In the genomic region with DNA sequence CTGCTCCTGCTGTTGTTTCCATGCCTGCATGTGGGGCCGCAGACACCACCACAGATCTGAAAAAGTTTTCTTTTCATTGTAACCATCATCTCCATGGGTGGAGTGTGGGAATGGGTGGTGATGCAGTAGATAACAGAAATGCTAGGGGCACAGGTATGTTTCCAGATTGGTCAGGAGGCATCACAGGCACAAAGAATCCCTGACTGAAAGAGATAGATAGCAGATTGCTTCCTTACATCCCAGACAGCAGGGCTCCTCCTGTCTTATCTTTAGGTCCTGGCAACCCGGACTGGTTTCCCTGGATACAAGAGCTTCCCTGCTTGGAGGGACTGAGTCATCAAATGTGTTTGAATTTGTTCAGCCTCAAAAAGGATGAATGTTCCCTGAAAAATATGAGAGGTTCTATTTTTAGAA, we compare ENCODE assay signal across 12 cellular contexts.
DNase-seq lines count a peak whose midpoint lies in the region; ATAC-seq, FAIRE-seq and TF ChIP-seq lines count a peak whose summit lies in the region.
"Had no signal": no experiment of that assay in that cellular context is flagged by ENCODE, and none has a peak within 500 bp of the region (broad histone marks: within the 10 kb centered on the region; RNA-seq: fewer than 3 reads in every experiment).

No MANE protein-coding gene starts in this region.

- no peaks in the 10 kb centered on the region for H3K36me3 ChIP-seq in HUES48 (ENCODE audit: control insufficient read depth, insufficient read depth, low read length)
- H3K36me3 ChIP-seq: ascending aorta had no signal

- H3K27ac Mint-ChIP-seq in brain, result peak overlapping the region in 3 of 5 experiments; percentile 63 to 87 (median 84)
- H3K27ac Mint-ChIP-seq: naive thymus-derived CD8-positive, alpha-beta T cell had no signal

- H3K4me3 ChIP-seq in HUES48 (ENCODE audit: low read depth, low read length), result no peak overlapping the region
- H3K4me3 ChIP-seq: ascending aorta had no signal

- ATAC-seq in GM21447 (IDR thresholded peaks at IDR 0.05; ENCODE audit: unreplicated experiment), result no peak
- ATAC-seq: naive thymus-derived CD8-positive, alpha-beta T cell had no signal

- peak; percentile 93 for FAIRE-seq in islet of Langerhans (lab: Jason Lieb, UNC)

- H3K27me3 ChIP-seq in HUES48 (ENCODE audit: control insufficient read depth, insufficient read depth, low read length), result no peaks in the 10 kb centered on the region
- H3K27me3 ChIP-seq: ascending aorta had no signal

- no peaks in the 10 kb centered on the region for H3K36me3 Mint-ChIP-seq in brain
- H3K36me3 Mint-ChIP-seq: naive thymus-derived CD8-positive, alpha-beta T cell had no signal

- peak overlapping the region in 2 of 5 experiments; percentile 13 to 26 for H3K4me3 Mint-ChIP-seq in brain
- H3K4me3 Mint-ChIP-seq: naive thymus-derived CD8-positive, alpha-beta T cell had no signal

- no peaks in the 10 kb centered on the region for H3K4me1 ChIP-seq in HUES48 (ENCODE audit: control insufficient read depth, insufficient read depth, low read length)
- H3K4me1 ChIP-seq: ascending aorta, Caco-2 had no signal

- H3K9me3 ChIP-seq in HUES48 (ENCODE audit: control insufficient read depth, insufficient read depth, low read length), result no peaks in the 10 kb centered on the region
- H3K9me3 ChIP-seq: ascending aorta had no signal

- H3K4me1 Mint-ChIP-seq in brain, result peaks cover 18% of the 10 kb centered on the region
- H3K4me1 Mint-ChIP-seq: naive thymus-derived CD8-positive, alpha-beta T cell had no signal

- peak overlapping the region; percentile 57 for H3K27ac ChIP-seq in HUES48 (ENCODE audit: low read depth, low read length)
- H3K27ac ChIP-seq: ascending aorta had no signal

- no peak overlapping the region for H3K9ac ChIP-seq in HUES48 (ENCODE audit: low read depth, low read length)

- DNase-seq in AG20443 (ENCODE audit: low spot score) (peak; percentile 11), HK-2 (ENCODE audit: unreplicated experiment) (no peak), cerebellar nuclear complex (lab: John Stamatoyannopoulos, UW) (no peak)
- no peak for DNase-seq in stimulated activated naive CD4-positive, alpha-beta T cell (lab: John Stamatoyannopoulos, UW)
- DNase-seq: naive thymus-derived CD8-positive, alpha-beta T cell; NCI-H2081 treated with DMSO at 0.1 percent for 48 hours had no signal

- no peak for TF ChIP-seq CTCF in brain (conservative IDR thresholded peaks at IDR 0.05)

- peaks cover 2% of the 10 kb centered on the region for H3K27me3 Mint-ChIP-seq in brain
- H3K27me3 Mint-ChIP-seq: naive thymus-derived CD8-positive, alpha-beta T cell had no signal

- H3K9me3 Mint-ChIP-seq in brain, result no peaks in the 10 kb centered on the region
